8 cellular contexts compared by ENCODE assay signal in genomic region chr14:68977137-68977740, GRCh38. TPM values are rescaled to one million over a fixed set of nuclear protein-coding genes. Genes with fewer than 3 reads are reported as not detected.
DNase-seq lines count a peak whose midpoint lies in the region; ATAC-seq, FAIRE-seq and TF ChIP-seq lines count a peak whose summit lies in the region.
"Had no signal": no experiment of that assay in that cellular context is flagged by ENCODE, and none has a peak within 500 bp of the region (broad histone marks: within the 10 kb centered on the region; RNA-seq: fewer than 3 reads in every experiment).

No MANE protein-coding gene starts in this region.

- H4K20me1 ChIP-seq in hepatocyte (ENCODE audit: insufficient read depth, poor library complexity, severe bottlenecking) = peaks cover 4% of the 10 kb centered on the region

- intact Hi-C loops in spleen (cut with DNase I; ENCODE audit: low total_unique reads) = no loop called here

- 23% methylated on average over 8 of the region's 9 CpGs for WGBS in HUES64
- WGBS in hepatocyte (ENCODE audit: low lambda C conversion rate, missing lambda C conversion rate) = 23% methylated on average over 9 of the region's 9 CpGs
- WGBS in spleen, 5 donors = 16 to 27% (median 20%) methylated on average over 9 of the region's 9 CpGs
- 30 to 47% (median 38%) methylated on average over 9 of the region's 9 CpGs for WGBS in small intestine, 3 donors

- H3K9ac ChIP-seq in HUES64 (ENCODE audit: low read depth, low read length) = peak overlapping the region; percentile 76

- H3K4me1 ChIP-seq in HUES64 (ENCODE audit: insufficient read depth, low read length) = peaks cover 30% of the 10 kb centered on the region
- peaks cover 35% of the 10 kb centered on the region for H3K4me1 ChIP-seq in hepatocyte (ENCODE audit: insufficient read depth)
- H3K4me1 ChIP-seq in spleen = peaks cover 14 to 83% (median 55%) of the 10 kb centered on the region in 6 donors
- H3K4me1 ChIP-seq in small intestine (ENCODE audit: control insufficient read depth in 2 of 2, insufficient read depth in 1 of 2, low read depth in 1 of 2, low read length in 1 of 2) = peaks cover 0 to 8% of the 10 kb centered on the region in 2 donors

- peak overlapping the region; percentile 86 for H3K27ac Mint-ChIP-seq in activated CD8-positive, alpha-beta T cell treated with anti-CD3 and anti-CD28 coated beads, Interleukin-2, amount 10 ng/mL, durations not matched to agents 7 days and 5 days

- TF ChIP-seq POLR2A in spleen (IDR thresholded peaks at IDR 0.05) = no peak

- H3K4me3 Mint-ChIP-seq in activated CD8-positive, alpha-beta T cell treated with anti-CD3 and anti-CD28 coated beads, Interleukin-2, amount 10 ng/mL, durations not matched to agents 7 days and 5 days = peak overlapping the region; percentile 82

- H3K36me3 Mint-ChIP-seq in activated CD8-positive, alpha-beta T cell treated with anti-CD3 and anti-CD28 coated beads, Interleukin-2, amount 10 ng/mL, durations not matched to agents 7 days and 5 days (ENCODE audit: low read depth) = peaks cover 52% of the 10 kb centered on the region

- H3K4me2 ChIP-seq in hepatocyte = peak overlapping the region; percentile 89

- FAIRE-seq in small intestine (lab: Jason Lieb, UNC) = no peak
- FAIRE-seq: TTC549 had no signal

- H3K27me3 Mint-ChIP-seq in activated CD8-positive, alpha-beta T cell treated with anti-CD3 and anti-CD28 coated beads, Interleukin-2, amount 10 ng/mL, durations not matched to agents 7 days and 5 days (ENCODE audit: low read depth) = peaks cover 19% of the 10 kb centered on the region

- H3K36me3 ChIP-seq in HUES64 (ENCODE audit: insufficient read depth, low read length) (peaks cover 47% of the 10 kb centered on the region), hepatocyte (replicated peaks; ENCODE audit: insufficient read depth, low read depth) (no peaks in the 10 kb centered on the region), spleen (peaks cover 0 to 30% (median 7%) of the 10 kb centered on the region in 6 donors), small intestine (ENCODE audit: control insufficient read depth in 2 of 2, insufficient read depth in 2 of 2, low read length in 2 of 2) (no peaks in the 10 kb centered on the region)

- H3K9me3 Mint-ChIP-seq in activated CD8-positive, alpha-beta T cell treated with anti-CD3 and anti-CD28 coated beads, Interleukin-2, amount 10 ng/mL, durations not matched to agents 7 days and 5 days (ENCODE audit: insufficient read depth) = peaks cover 9% of the 10 kb centered on the region

- 0 out of 2 replicates have a peak, but pooled peaks cover 5% of the 10 kb centered on the region for H3K27me3 ChIP-seq in HUES64 (ENCODE audit: insufficient read depth, low read length)
- H3K27me3 ChIP-seq in hepatocyte = no peaks in the 10 kb centered on the region
- H3K27me3 ChIP-seq in spleen (replicated peaks in 1 of 7) = peaks cover 0 to 53% (median 27%) of the 10 kb centered on the region in 7 donors
- H3K27me3 ChIP-seq in small intestine (ENCODE audit: control insufficient read depth in 2 of 2, insufficient read depth in 2 of 2, low read length in 2 of 2) = no peaks in the 10 kb centered on the region

- H3K27ac ChIP-seq in HUES64 (ENCODE audit: low read depth, low read length) (peak overlapping the region; percentile 99), hepatocyte (peak overlapping the region; percentile 100), spleen (peak overlapping the region; percentile 70 to 97 (median 93)), small intestine (ENCODE audit: low read depth in 1 of 2, low read length in 1 of 2) (peak overlapping the region in 1 of 2 donors; percentile 94)

- H3K4me1 Mint-ChIP-seq in activated CD8-positive, alpha-beta T cell treated with anti-CD3 and anti-CD28 coated beads, Interleukin-2, amount 10 ng/mL, durations not matched to agents 7 days and 5 days (ENCODE audit: low read depth) = peaks cover 42% of the 10 kb centered on the region

- H3K9me2 ChIP-seq in hepatocyte (replicated peaks; ENCODE audit: insufficient read depth) = no peaks in the 10 kb centered on the region

- no peaks in the 10 kb centered on the region for H3K9me3 ChIP-seq in HUES64 (ENCODE audit: insufficient read depth, low read depth, low read length)
- no peaks in the 10 kb centered on the region for H3K9me3 ChIP-seq in hepatocyte (ENCODE audit: low read depth)
- peaks cover 0 to 12% (median 5%) of the 10 kb centered on the region in 8 donors for H3K9me3 ChIP-seq in spleen
- H3K9me3 ChIP-seq in small intestine (ENCODE audit: control insufficient read depth, low read depth) = no peaks in the 10 kb centered on the region

- H3K79me2 ChIP-seq in hepatocyte = peaks cover 63% of the 10 kb centered on the region

- POLR2A ChIA-PET in activated CD8-positive, alpha-beta T cell treated with anti-CD3 and anti-CD28 coated beads, Interleukin-2, amount 10 ng/mL, durations not matched to agents 7 days and 5 days (lab: Charles Lee) = interaction anchor here (0.6 to 2.0 kb wide), 9 partner anchors 9 to 66 kb away, joined by 3 to 8 read pairs (median 3); no protein-coding TSS in a partner anchor

- ATAC-seq in activated CD8-positive, alpha-beta T cell treated with anti-CD3 and anti-CD28 coated beads, Interleukin-2, amount 10 ng/mL, durations not matched to agents 7 days and 5 days = peak; percentile 6
- no peak for ATAC-seq in HG03354 (IDR thresholded peaks at IDR 0.05; ENCODE audit: poor library complexity, severe bottlenecking, unreplicated experiment)

- no peak for TF ChIP-seq CTCF in hepatocyte (IDR thresholded peaks at IDR 0.05; ENCODE audit: poor library complexity)
- no peak for TF ChIP-seq CTCF in spleen (IDR thresholded peaks at IDR 0.05 in 8 of 11, conservative IDR thresholded peaks at IDR 0.05 in 3 of 11)

- H2AFZ ChIP-seq in hepatocyte = no peak overlapping the region

- CTCF ChIA-PET in activated CD8-positive, alpha-beta T cell treated with anti-CD3 and anti-CD28 coated beads, Interleukin-2, amount 10 ng/mL, durations not matched to agents 7 days and 5 days (lab: Charles Lee) = interaction anchor here (0.7 to 2.4 kb wide), 13 partner anchors 8 to 133 kb away, joined by 3 to 13 read pairs (median 3); no protein-coding TSS in a partner anchor

- peak overlapping the region; percentile 99 for H3K4me3 ChIP-seq in HUES64 (ENCODE audit: low read length)
- H3K4me3 ChIP-seq in hepatocyte = peak overlapping the region; percentile 98
- H3K4me3 ChIP-seq in spleen = peak overlapping the region; percentile 69 to 84 (median 75)
- peak overlapping the region in 1 of 2 donors; percentile 72 for H3K4me3 ChIP-seq in small intestine (ENCODE audit: low read depth in 1 of 2, low read length in 2 of 2)

- peak; percentile 42 for DNase-seq in activated CD8-positive, alpha-beta T cell treated with anti-CD3 and anti-CD28 coated beads, Interleukin-2, amount 10 ng/mL, durations not matched to agents 7 days and 5 days
- DNase-seq in hepatocyte (ENCODE audit: low spot score) (no peak), spleen (peak; percentile 78), small intestine (no peak), NCI-H128 (lab: John Stamatoyannopoulos, UW; ENCODE audit: unreplicated experiment) (no peak)

RNA-seq across cellular contexts. Expression of gene ACTN1, which starts 1.9 kb away (rescaled TPM):
- 156 TPM for polyA plus RNA-seq in HUES64 (2013, experiment 1 of 2)
- polyA plus RNA-seq in HUES64 (2013, experiment 2 of 2) = 157 TPM
- total RNA-seq in activated CD8-positive, alpha-beta T cell treated with anti-CD3 and anti-CD28 coated beads, Interleukin-2, amount 10 ng/mL, durations not matched to agents 7 days and 5 days = 10 to 100 TPM; 51.4 to 56.1 TPM
- total RNA-seq in hepatocyte (82.2 and 88.0 TPM in 2 replicates), spleen (100 to 1,000 TPM in 5 of 7 donors, 10 to 100 TPM in 2; 87.3 to 315 (median 121) TPM)
- polyA plus RNA-seq in hepatocyte (157 and 163 TPM in 2 replicates), spleen (10 to 100 TPM; 15.4 to 33.0 (median 26.0) TPM), small intestine (10 to 100 TPM in 2 of 3 donors, 1 to 10 TPM in 1; 6.7 to 55.9 (median 10.3) TPM)

Comparison
In these comparisons a context has a peak if more than half of its experiments do, and no peak if none do; other contexts are left out.
1. DNase-seq: peak in activated CD8-positive, alpha-beta T cell treated with anti-CD3 and anti-CD28 coated beads, Interleukin-2, amount 10 ng/mL, durations not matched to agents 7 days and 5 days (single experiment) and spleen (single experiment); none in hepatocyte (single experiment), small intestine (single experiment) and NCI-H128 (single experiment).